In the genomic region with DNA sequence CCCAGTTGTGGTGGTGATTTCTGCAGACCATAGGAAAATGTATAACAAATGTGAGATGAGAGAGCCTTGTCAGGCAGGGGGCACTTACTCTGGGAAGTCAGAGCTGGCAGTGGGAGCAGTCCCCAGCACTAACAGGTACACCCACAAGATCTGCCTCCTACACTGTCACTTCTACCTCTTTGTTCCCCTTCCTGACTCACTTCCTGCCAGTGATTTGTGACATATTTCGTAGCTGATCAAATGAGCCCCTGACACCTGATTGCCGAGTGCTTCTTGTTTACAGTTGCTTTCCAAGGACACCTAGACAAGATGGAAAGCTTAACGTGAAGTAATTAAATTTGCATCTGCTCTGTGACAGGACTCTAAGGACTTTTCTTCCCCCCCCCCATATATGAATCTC, we compare ENCODE assay signal across 8 cellular contexts. TPM values are rescaled to one million over a fixed set of nuclear protein-coding genes. Genes with fewer than 3 reads are reported as not detected.
DNase-seq lines count a peak whose midpoint lies in the region; ATAC-seq, FAIRE-seq and TF ChIP-seq lines count a peak whose summit lies in the region.

No MANE protein-coding gene starts in this region.

- H3K36me3 Mint-ChIP-seq in activated CD8-positive, alpha-beta memory T cell treated with anti-CD3 and anti-CD28 coated beads, Interleukin-2, amount 10 ng/mL, durations not matched to agents 7 days and 5 days, result peaks cover 6% of the 10 kb centered on the region
- no peaks in the 10 kb centered on the region for H3K36me3 Mint-ChIP-seq in endothelial cell (ENCODE audit: low read depth, unreplicated experiment)

- ATAC-seq in activated CD8-positive, alpha-beta memory T cell treated with anti-CD3 and anti-CD28 coated beads, Interleukin-2, amount 10 ng/mL, durations not matched to agents 7 days and 5 days, result peak; percentile 77
- ATAC-seq in stimulated activated naive CD8-positive, alpha-beta T cell treated with anti-CD3 and anti-CD28 coated beads, Interleukin-15, Interleukin-2, amounts not matched to agents 100 U/mL and 50 U/mL, for 24 hours, result peak; percentile 82
- ATAC-seq in GM18511 (IDR thresholded peaks at IDR 0.05; ENCODE audit: unreplicated experiment), result no peak

- CTCF ChIA-PET in activated CD8-positive, alpha-beta memory T cell treated with anti-CD3 and anti-CD28 coated beads, Interleukin-2, amount 10 ng/mL, durations not matched to agents 7 days and 5 days (lab: Charles Lee), result interaction anchor here (0.6 to 2.8 kb wide), 6 partner anchors 10 to 80 kb away, joined by 3 to 12 read pairs (median 6); partner anchors contain the start of genes FTO and RPGRIP1L

- H3K27me3 Mint-ChIP-seq in activated CD8-positive, alpha-beta memory T cell treated with anti-CD3 and anti-CD28 coated beads, Interleukin-2, amount 10 ng/mL, durations not matched to agents 7 days and 5 days, result no peaks in the 10 kb centered on the region
- peaks cover 1% of the 10 kb centered on the region for H3K27me3 Mint-ChIP-seq in endothelial cell (ENCODE audit: unreplicated experiment)

- H3K27ac Mint-ChIP-seq in activated CD8-positive, alpha-beta memory T cell treated with anti-CD3 and anti-CD28 coated beads, Interleukin-2, amount 10 ng/mL, durations not matched to agents 7 days and 5 days, result peak overlapping the region; percentile 63
- H3K27ac Mint-ChIP-seq in endothelial cell (ENCODE audit: unreplicated experiment), result no peak overlapping the region

- TF ChIP-seq CTCF in endothelial cell (IDR thresholded peaks at IDR 0.05; ENCODE audit: unreplicated experiment), result no peak

- DNase-seq in activated CD8-positive, alpha-beta memory T cell treated with anti-CD3 and anti-CD28 coated beads, Interleukin-2, amount 10 ng/mL, durations not matched to agents 7 days and 5 days, result peak; percentile 42
- no peak for DNase-seq in activated CD8-positive, alpha-beta memory T cell treated with anti-CD3 and anti-CD28 coated beads, Interleukin-2, amount 50 U/mL, for 48 hours
- peak; percentile 54 for DNase-seq in RCC 7860 (ENCODE audit: low spot score)
- DNase-seq in central memory CD4-positive, alpha-beta T cell, result peak; percentile 27
- DNase-seq in stimulated activated naive CD8-positive, alpha-beta T cell treated with anti-CD3 and anti-CD28 coated beads, Interleukin-15, Interleukin-2, amounts not matched to agents 100 U/mL and 50 U/mL, for 24 hours, result peak; percentile 17
- no peak for DNase-seq in endothelial cell (ENCODE audit: low spot score)
- no peak for DNase-seq in NCI-H1694 (lab: John Stamatoyannopoulos, UW)

- H3K4me3 Mint-ChIP-seq in activated CD8-positive, alpha-beta memory T cell treated with anti-CD3 and anti-CD28 coated beads, Interleukin-2, amount 10 ng/mL, durations not matched to agents 7 days and 5 days, result no peak overlapping the region
- H3K4me3 Mint-ChIP-seq in endothelial cell (ENCODE audit: unreplicated experiment), result no peak overlapping the region

- H3K9me3 Mint-ChIP-seq in activated CD8-positive, alpha-beta memory T cell treated with anti-CD3 and anti-CD28 coated beads, Interleukin-2, amount 10 ng/mL, durations not matched to agents 7 days and 5 days (ENCODE audit: low read depth), result no peaks in the 10 kb centered on the region
- no peaks in the 10 kb centered on the region for H3K9me3 Mint-ChIP-seq in endothelial cell (ENCODE audit: unreplicated experiment)

- H3K4me1 Mint-ChIP-seq in activated CD8-positive, alpha-beta memory T cell treated with anti-CD3 and anti-CD28 coated beads, Interleukin-2, amount 10 ng/mL, durations not matched to agents 7 days and 5 days, result peaks cover 26% of the 10 kb centered on the region
- H3K4me1 Mint-ChIP-seq in endothelial cell (ENCODE audit: unreplicated experiment), result peaks cover 15% of the 10 kb centered on the region

- FAIRE-seq in RCC 7860 (lab: Jason Lieb, UNC), result peak; percentile 32

RNA-seq across cellular contexts. Expression of gene FTO, which starts 40.5 kb away (rescaled TPM):
- total RNA-seq in activated CD8-positive, alpha-beta memory T cell treated with anti-CD3 and anti-CD28 coated beads, Interleukin-2, amount 10 ng/mL, durations not matched to agents 7 days and 5 days, result 10 to 100 TPM; 47.4 to 57.7 TPM
- total RNA-seq in endothelial cell (ENCODE audit: unreplicated experiment), result 83.8 TPM

RNA-seq across cellular contexts. Expression of gene RPGRIP1L, which starts 40.8 kb away (rescaled TPM):
- 1 to 10 TPM; 5.6 to 6.9 TPM for total RNA-seq in activated CD8-positive, alpha-beta memory T cell treated with anti-CD3 and anti-CD28 coated beads, Interleukin-2, amount 10 ng/mL, durations not matched to agents 7 days and 5 days
- 9.0 TPM for total RNA-seq in endothelial cell (ENCODE audit: unreplicated experiment)

Comparison
In these comparisons a context has a peak if more than half of its experiments do, and no peak if none do; other contexts are left out.
1. DNase-seq: peak in activated CD8-positive, alpha-beta memory T cell treated with anti-CD3 and anti-CD28 coated beads, Interleukin-2, amount 10 ng/mL, durations not matched to agents 7 days and 5 days (single experiment), RCC 7860 (single experiment), central memory CD4-positive, alpha-beta T cell (single experiment) and stimulated activated naive CD8-positive, alpha-beta T cell treated with anti-CD3 and anti-CD28 coated beads, Interleukin-15, Interleukin-2, amounts not matched to agents 100 U/mL and 50 U/mL, for 24 hours (single experiment); none in activated CD8-positive, alpha-beta memory T cell treated with anti-CD3 and anti-CD28 coated beads, Interleukin-2, amount 50 U/mL, for 48 hours (single experiment), endothelial cell (single experiment) and NCI-H1694 (single experiment).